Comparison of ENCODE assay signal across 10 cellular contexts in the genomic region with DNA sequence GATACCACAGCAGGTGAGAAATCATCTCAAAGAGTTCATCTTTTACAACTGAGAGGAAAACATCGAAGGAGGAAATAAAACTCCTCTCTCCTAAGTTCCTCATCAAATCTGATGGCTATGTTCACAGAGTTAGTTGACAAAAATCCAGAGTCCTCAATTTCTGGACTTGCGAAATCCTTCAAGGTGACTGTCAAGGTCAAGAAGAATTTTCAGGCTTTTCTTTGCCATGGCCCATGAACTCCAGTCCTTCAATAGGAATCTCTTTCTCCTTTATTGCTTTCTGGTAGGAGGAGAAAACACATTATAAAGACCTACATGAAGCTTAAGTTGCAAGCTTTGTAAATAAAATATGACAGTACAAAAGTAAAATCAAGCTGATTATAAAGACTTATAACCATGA. TPM values are rescaled to one million over a fixed set of nuclear protein-coding genes. Genes with fewer than 3 reads are reported as not detected.
DNase-seq lines count a peak whose midpoint lies in the region; ATAC-seq, FAIRE-seq and TF ChIP-seq lines count a peak whose summit lies in the region.
"Had no signal": no experiment of that assay in that cellular context is flagged by ENCODE, and none has a peak within 500 bp of the region (broad histone marks: within the 10 kb centered on the region; RNA-seq: fewer than 3 reads in every experiment).

No MANE protein-coding gene starts in this region.

- no peaks in the 10 kb centered on the region for H3K9me3 ChIP-seq in K562 (replicated peaks; ENCODE audit: control insufficient read depth, insufficient read depth, low read depth, low read length)
- no peaks in the 10 kb centered on the region for H3K9me3 ChIP-seq in neural progenitor cell (ENCODE audit: low read depth)

- intact Hi-C loops in activated CD4-positive, alpha-beta T cell treated with anti-CD3 and anti-CD28 coated beads, Interleukin-2, amount 10 ng/mL, durations not matched to agents 24 days and 14 days (cut with micrococcal nuclease) = no loop called here
- intact Hi-C loops in K562 (cut with micrococcal nuclease) = loop anchor here (5.0 kb wide), 1 partner anchor 138 kb away; the partner anchor contains the start of gene POP5

- no peak overlapping the region for H3K4me3 ChIP-seq in KMS-11 (IDR thresholded peaks at IDR 0.05; ENCODE audit: insufficient read depth, low read depth, low read length)
- H3K4me3 ChIP-seq in K562 = peak overlapping the region; percentile 99
- peak overlapping the region; percentile 75 for H3K4me3 ChIP-seq in neural progenitor cell

- peaks cover 32% of the 10 kb centered on the region for H3K4me1 Mint-ChIP-seq in activated CD4-positive, alpha-beta T cell treated with anti-CD3 and anti-CD28 coated beads, Interleukin-2, amount 10 ng/mL, durations not matched to agents 24 days and 14 days
- peaks cover 28% of the 10 kb centered on the region for H3K4me1 Mint-ChIP-seq in neural progenitor cell

- H3F3A ChIP-seq in neural progenitor cell (ENCODE audit: low read depth) = peaks cover 38% of the 10 kb centered on the region

- H3K4me1 ChIP-seq in KMS-11 (ENCODE audit: low read depth, poor library complexity, severe bottlenecking) (peaks cover 19% of the 10 kb centered on the region), K562 (replicated peaks in 1 of 2; ENCODE audit: control insufficient read depth in 2 of 2, insufficient read depth in 2 of 2, low read length in 2 of 2) (peaks cover 2 to 8% of the 10 kb centered on the region in 2 experiments; a peak in 3 of 5 replicates), neural progenitor cell (peaks cover 12% of the 10 kb centered on the region)

- no peak for TF ChIP-seq RAD21 in K562 (CRISPR knock-in tag; conservative IDR thresholded peaks at IDR 0.05 in 1 of 2, IDR thresholded peaks at IDR 0.05 in 1 of 2)

- POLR2A ChIA-PET in K562 (lab: Yijun Ruan, JAX) = interaction anchor here (0.6 to 5.3 kb wide), 9 partner anchors 9 to 276 kb away, joined by 3 to 38 read pairs (median 5); partner anchors contain the start of gene RNU4-2

- peak overlapping the region; percentile 99 for H3K4me3 Mint-ChIP-seq in activated CD4-positive, alpha-beta T cell treated with anti-CD3 and anti-CD28 coated beads, Interleukin-2, amount 10 ng/mL, durations not matched to agents 24 days and 14 days
- H3K4me3 Mint-ChIP-seq in neural progenitor cell = peak overlapping the region; percentile 100

- peaks cover 63% of the 10 kb centered on the region for H3K36me3 Mint-ChIP-seq in activated CD4-positive, alpha-beta T cell treated with anti-CD3 and anti-CD28 coated beads, Interleukin-2, amount 10 ng/mL, durations not matched to agents 24 days and 14 days (ENCODE audit: low read depth)
- peaks cover 14% of the 10 kb centered on the region for H3K36me3 Mint-ChIP-seq in neural progenitor cell

- H3K4me2 ChIP-seq in KMS-11 (peak overlapping the region; percentile 76), K562 (ENCODE audit: insufficient read depth, low read length) (peak overlapping the region; percentile 97; the same call in 1 of the 2 replicates), neural progenitor cell (peak overlapping the region; percentile 90)

- no peak for TF ChIP-seq POLR2A in K562 (conservative IDR thresholded peaks at IDR 0.05)

- CTCF ChIA-PET in K562 (lab: Yijun Ruan, JAX; ENCODE audit: low intra/inter-chr PET ratio) = no interaction called here

- no peak for DNase-seq in activated CD4-positive, alpha-beta T cell treated with anti-CD3 and anti-CD28 coated beads, Interleukin-2, amount 10 ng/mL, durations not matched to agents 24 days and 14 days
- DNase-seq in activated CD4-positive, alpha-beta T cell treated with anti-CD3 and anti-CD28 coated beads, Interleukin-2, amount 50 U/mL, for 4 hours = no peak
- no peak for DNase-seq in K562 (ENCODE audit: extremely low read depth in 1 of 4, low spot score in 3 of 4)
- no peak for DNase-seq in neural progenitor cell (ENCODE audit: low spot score)
- no peak for DNase-seq in NCI-H1930 (lab: John Stamatoyannopoulos, UW)
- no peak for DNase-seq in NCI-H2029 treated with DMSO at 0.1 percent for 48 hours (lab: John Stamatoyannopoulos, UW)
- DNase-seq: ACHN, NCI-H526 treated with DMSO at 0.1 percent for 48 hours had no signal

- H4K20me1 ChIP-seq in KMS-11 (ENCODE audit: insufficient read depth) = no peaks in the 10 kb centered on the region
- peaks cover 4% of the 10 kb centered on the region for H4K20me1 ChIP-seq in K562 (replicated peaks; ENCODE audit: control insufficient read depth, insufficient read depth, low read length)
- peaks cover 11% of the 10 kb centered on the region for H4K20me1 ChIP-seq in neural progenitor cell (ENCODE audit: low read depth)

- TF ChIP-seq CTCF in KMS-11 (conservative IDR thresholded peaks at IDR 0.05; ENCODE audit: low read depth, low read length) (no peak), K562 (IDR thresholded peaks at IDR 0.05 in 2 of 3, conservative IDR thresholded peaks at IDR 0.05 in 1 of 3; ENCODE audit: insufficient read depth in 2 of 3, low read depth in 1 of 3, low read length in 3 of 3) (no peak), neural progenitor cell (IDR thresholded peaks at IDR 0.05) (no peak)

- no peak for FAIRE-seq in K562 (lab: Jason Lieb, UNC)

- WGBS in K562 (ENCODE audit: insufficient coverage, low coverage, missing lambda C conversion rate) = 93% methylated on average over 2 of the region's 2 CpGs

- H3K27me3 Mint-ChIP-seq in activated CD4-positive, alpha-beta T cell treated with anti-CD3 and anti-CD28 coated beads, Interleukin-2, amount 10 ng/mL, durations not matched to agents 24 days and 14 days = peaks cover 2% of the 10 kb centered on the region
- H3K27me3 Mint-ChIP-seq in neural progenitor cell (ENCODE audit: insufficient read depth, low read depth) = peaks cover 5% of the 10 kb centered on the region

- no peak overlapping the region for H2AFZ ChIP-seq in KMS-11 (ENCODE audit: low read depth)
- H2AFZ ChIP-seq in K562 (ENCODE audit: low read depth, low read length) = no peak overlapping the region
- no peak overlapping the region for H2AFZ ChIP-seq in neural progenitor cell (replicated peaks)

- H3K27ac ChIP-seq in KMS-11 = no peak overlapping the region
- H3K27ac ChIP-seq in K562 (ENCODE audit: extremely low read depth, low read depth, low read length) = no peak overlapping the region
- H3K27ac ChIP-seq in neural progenitor cell = no peak overlapping the region

- H3K27me3 ChIP-seq in KMS-11 (ENCODE audit: insufficient read depth, low read depth) (no peaks in the 10 kb centered on the region), K562 (ENCODE audit: control insufficient read depth in 2 of 2, insufficient read depth in 2 of 2, low read length in 2 of 2) (no peaks in the 10 kb centered on the region; a peak in 1 of 5 replicates), neural progenitor cell (no peaks in the 10 kb centered on the region)

- H3K79me2 ChIP-seq in KMS-11 (ENCODE audit: insufficient read depth, low read depth) (peaks cover 43% of the 10 kb centered on the region), K562 (ENCODE audit: control insufficient read depth, insufficient read depth, low read length) (peaks cover 81% of the 10 kb centered on the region), neural progenitor cell (ENCODE audit: low read depth) (peaks cover 90% of the 10 kb centered on the region)

- in situ Hi-C loops in K562 (cut with MboI) = no loop called here

- no TSS peak for BruUV-seq in K562 (replicated peaks; lab: Mats Ljungman, UMichigan)

- no peaks in the 10 kb centered on the region for H3K9me3 Mint-ChIP-seq in activated CD4-positive, alpha-beta T cell treated with anti-CD3 and anti-CD28 coated beads, Interleukin-2, amount 10 ng/mL, durations not matched to agents 24 days and 14 days
- no peaks in the 10 kb centered on the region for H3K9me3 Mint-ChIP-seq in neural progenitor cell

- H3K36me3 ChIP-seq in KMS-11 (ENCODE audit: insufficient read depth) (no peaks in the 10 kb centered on the region), K562 (ENCODE audit: control insufficient read depth, insufficient read depth, low read length) (peaks cover 70% of the 10 kb centered on the region), neural progenitor cell (no peaks in the 10 kb centered on the region)

- no peaks in the 10 kb centered on the region for H3K9me1 ChIP-seq in K562 (ENCODE audit: control insufficient read depth, insufficient read depth, low read length)

- H3K27ac Mint-ChIP-seq in activated CD4-positive, alpha-beta T cell treated with anti-CD3 and anti-CD28 coated beads, Interleukin-2, amount 10 ng/mL, durations not matched to agents 24 days and 14 days = peak overlapping the region; percentile 100
- no peak overlapping the region for H3K27ac Mint-ChIP-seq in neural progenitor cell

- ATAC-seq in K562 = no peak
- ATAC-seq in GM21360 (IDR thresholded peaks at IDR 0.05; ENCODE audit: unreplicated experiment) = no peak

- TF ChIP-seq EP300 in K562 (IDR thresholded peaks at IDR 0.05; ENCODE audit: low read length) = no peak

- no peak overlapping the region for H3K9ac ChIP-seq in KMS-11
- H3K9ac ChIP-seq in K562 (ENCODE audit: insufficient read depth in 1 of 2, low read depth in 2 of 2, low read length in 2 of 2) = peak overlapping the region in 1 of 2 experiments; percentile 92; a peak in 1 of 4 replicates
- no peak overlapping the region for H3K9ac ChIP-seq in neural progenitor cell

RNA-seq across cellular contexts. Expression of gene TRIAP1, which starts 1.5 kb away (rescaled TPM):
- 54.6 and 57.5 TPM in 2 replicates for total RNA-seq in activated CD4-positive, alpha-beta T cell treated with anti-CD3 and anti-CD28 coated beads, Interleukin-2, amount 10 ng/mL, durations not matched to agents 24 days and 14 days
- total RNA-seq in K562 (2011; cell fraction: chromatin; rRNA removed; ENCODE audit: low replicate concordance) = 11.4 and 14.2 TPM in 2 replicates
- total RNA-seq in K562 (2011; cell fraction: nucleolus; rRNA removed) = 14.3 and 14.8 TPM in 2 replicates
- total RNA-seq in K562 (2011; cell fraction: nucleoplasm; rRNA removed) = 17.2 and 23.1 TPM in 2 replicates
- total RNA-seq in K562 (2014; rRNA removed) (37.3 and 38.8 TPM in 2 replicates), K562 (2014; rRNA removed; fragmentation: Illumina TruSeq; extraction: Trizol) (78.4 and 80.9 TPM in 2 replicates), K562 (2015; rRNA removed; fragmentation: Illumina TruSeq; extraction: Trizol) (56.3 and 65.4 TPM in 2 replicates), K562 (2021) (53.2 and 55.3 TPM in 2 replicates), neural progenitor cell (ENCODE audit: low replicate concordance) (47.2 and 72.1 TPM in 2 replicates)
- polyA plus RNA-seq in K562 (2011; rRNA removed) (53.5 and 85.7 TPM in 2 replicates), K562 (2014; fragmentation: Illumina TruSeq; extraction: Trizol) (59.8 and 64.9 TPM in 2 replicates), K562 (2014; fragmentation: Nextera tagmentation; extraction: Ambion mirVana) (100 to 1,000 TPM; 354 TPM), K562 (2014; rRNA removed) (60.6 and 73.3 TPM in 2 replicates)
- polyA plus RNA-seq in K562 (2011; cell fraction: cytosol; rRNA removed) = 12.9 and 27.2 TPM in 2 replicates
- 10.3 and 16.9 TPM in 2 replicates for polyA plus RNA-seq in K562 (2011; cell fraction: nucleus; rRNA removed)
- 28.3 and 77.9 TPM in 2 replicates for polyA plus RNA-seq in K562 (2012)
- polyA minus RNA-seq in K562 (2011; rRNA and poly(A)+ RNA removed) = 27.3 and 27.5 TPM in 2 replicates
- 16.0 and 19.2 TPM in 2 replicates for polyA minus RNA-seq in K562 (2011; cell fraction: cytosol; rRNA and poly(A)+ RNA removed)
- polyA minus RNA-seq in K562 (2011; cell fraction: nucleus; rRNA and poly(A)+ RNA removed) = 5.7 and 13.3 TPM in 2 replicates

RNA-seq across cellular contexts. Expression of gene GATC, which starts 1.6 kb away (rescaled TPM):
- 34.1 and 41.0 TPM in 2 replicates for total RNA-seq in activated CD4-positive, alpha-beta T cell treated with anti-CD3 and anti-CD28 coated beads, Interleukin-2, amount 10 ng/mL, durations not matched to agents 24 days and 14 days
- 17.9 and 20.6 TPM in 2 replicates for total RNA-seq in K562 (2011; cell fraction: chromatin; rRNA removed; ENCODE audit: low replicate concordance)
- 14.3 and 15.7 TPM in 2 replicates for total RNA-seq in K562 (2011; cell fraction: nucleolus; rRNA removed)
- 22.1 and 34.4 TPM in 2 replicates for total RNA-seq in K562 (2011; cell fraction: nucleoplasm; rRNA removed)
- total RNA-seq in K562 (2014; rRNA removed) (22.2 and 29.0 TPM in 2 replicates), K562 (2014; rRNA removed; fragmentation: Illumina TruSeq; extraction: Trizol) (28.2 and 29.5 TPM in 2 replicates), K562 (2015; rRNA removed; fragmentation: Illumina TruSeq; extraction: Trizol) (27.1 and 29.0 TPM in 2 replicates), K562 (2021) (52.6 and 53.6 TPM in 2 replicates), neural progenitor cell (ENCODE audit: low replicate concordance) (21.9 and 29.1 TPM in 2 replicates)
- polyA plus RNA-seq in K562 (2011; rRNA removed) (30.1 and 38.9 TPM in 2 replicates), K562 (2014; fragmentation: Illumina TruSeq; extraction: Trizol) (29.7 and 38.9 TPM in 2 replicates), K562 (2014; fragmentation: Nextera tagmentation; extraction: Ambion mirVana) (10 to 100 TPM in 1 of 2 experiments, 1 to 10 TPM in 1; 5.8 to 14.3 TPM), K562 (2014; rRNA removed) (24.0 and 24.2 TPM in 2 replicates)
- 18.8 and 22.9 TPM in 2 replicates for polyA plus RNA-seq in K562 (2011; cell fraction: cytosol; rRNA removed)
- polyA plus RNA-seq in K562 (2011; cell fraction: nucleus; rRNA removed) = 21.7 and 29.0 TPM in 2 replicates
- polyA plus RNA-seq in K562 (2012) = 18.9 and 20.0 TPM in 2 replicates
- 27.7 and 28.0 TPM in 2 replicates for polyA minus RNA-seq in K562 (2011; rRNA and poly(A)+ RNA removed)
- polyA minus RNA-seq in K562 (2011; cell fraction: cytosol; rRNA and poly(A)+ RNA removed) = 11.5 and 11.9 TPM in 2 replicates
- polyA minus RNA-seq in K562 (2011; cell fraction: nucleus; rRNA and poly(A)+ RNA removed) = 7.8 and 10.0 TPM in 2 replicates

RNA-seq across cellular contexts. Expression of gene COX6A1, which starts 6.8 kb away (rescaled TPM):
- 362 and 363 TPM in 2 replicates for total RNA-seq in activated CD4-positive, alpha-beta T cell treated with anti-CD3 and anti-CD28 coated beads, Interleukin-2, amount 10 ng/mL, durations not matched to agents 24 days and 14 days
- 82.0 and 133 TPM in 2 replicates for total RNA-seq in K562 (2011; cell fraction: chromatin; rRNA removed; ENCODE audit: low replicate concordance)
- 297 and 320 TPM in 2 replicates for total RNA-seq in K562 (2011; cell fraction: nucleolus; rRNA removed)
- total RNA-seq in K562 (2011; cell fraction: nucleoplasm; rRNA removed) = 251 and 255 TPM in 2 replicates
- total RNA-seq in K562 (2014; rRNA removed) = 931 and 1,004 TPM in 2 replicates
- total RNA-seq in K562 (2014; rRNA removed; fragmentation: Illumina TruSeq; extraction: Trizol) = 412 and 414 TPM in 2 replicates
- total RNA-seq in K562 (2015; rRNA removed; fragmentation: Illumina TruSeq; extraction: Trizol) = 602 and 624 TPM in 2 replicates
- total RNA-seq in K562 (2021) = 597 and 695 TPM in 2 replicates
- 767 and 895 TPM in 2 replicates for polyA plus RNA-seq in K562 (2011; rRNA removed)
- 2,103 and 2,986 TPM in 2 replicates for polyA plus RNA-seq in K562 (2011; cell fraction: cytosol; rRNA removed)
- 1,412 and 1,636 TPM in 2 replicates for polyA plus RNA-seq in K562 (2011; cell fraction: nucleus; rRNA removed)
- 684 and 920 TPM in 2 replicates for polyA plus RNA-seq in K562 (2012)
- polyA plus RNA-seq in K562 (2014; fragmentation: Illumina TruSeq; extraction: Trizol) = 978 and 1,143 TPM in 2 replicates
- polyA plus RNA-seq in K562 (2014; fragmentation: Nextera tagmentation; extraction: Ambion mirVana) = 1,000 to 10,000 TPM; 3,092 to 4,142 TPM
- 1,391 and 1,423 TPM in 2 replicates for polyA plus RNA-seq in K562 (2014; rRNA removed)
- 235 and 279 TPM in 2 replicates for polyA minus RNA-seq in K562 (2011; rRNA and poly(A)+ RNA removed)
- polyA minus RNA-seq in K562 (2011; cell fraction: cytosol; rRNA and poly(A)+ RNA removed) = 175 and 210 TPM in 2 replicates
- 147 and 169 TPM in 2 replicates for polyA minus RNA-seq in K562 (2011; cell fraction: nucleus; rRNA and poly(A)+ RNA removed)
- total RNA-seq in neural progenitor cell (ENCODE audit: low replicate concordance) = 296 and 432 TPM in 2 replicates

RNA-seq across cellular contexts. Expression of gene SRSF9, which starts 24.9 kb away (rescaled TPM):
- 249 and 255 TPM in 2 replicates for total RNA-seq in activated CD4-positive, alpha-beta T cell treated with anti-CD3 and anti-CD28 coated beads, Interleukin-2, amount 10 ng/mL, durations not matched to agents 24 days and 14 days
- 133 and 204 TPM in 2 replicates for total RNA-seq in K562 (2011; cell fraction: chromatin; rRNA removed; ENCODE audit: low replicate concordance)
- 102 and 104 TPM in 2 replicates for total RNA-seq in K562 (2011; cell fraction: nucleolus; rRNA removed)
- 154 and 192 TPM in 2 replicates for total RNA-seq in K562 (2011; cell fraction: nucleoplasm; rRNA removed)
- total RNA-seq in K562 (2014; rRNA removed) (255 and 271 TPM in 2 replicates), K562 (2014; rRNA removed; fragmentation: Illumina TruSeq; extraction: Trizol) (230 and 244 TPM in 2 replicates), K562 (2015; rRNA removed; fragmentation: Illumina TruSeq; extraction: Trizol) (241 and 243 TPM in 2 replicates), K562 (2021) (280 and 286 TPM in 2 replicates), neural progenitor cell (ENCODE audit: low replicate concordance) (257 and 273 TPM in 2 replicates)
- polyA plus RNA-seq in K562 (2011; rRNA removed) (159 and 203 TPM in 2 replicates), K562 (2014; fragmentation: Illumina TruSeq; extraction: Trizol) (180 and 188 TPM in 2 replicates), K562 (2014; fragmentation: Nextera tagmentation; extraction: Ambion mirVana) (10 to 100 TPM; 40.3 to 50.5 TPM), K562 (2014; rRNA removed) (291 and 296 TPM in 2 replicates)
- polyA plus RNA-seq in K562 (2011; cell fraction: cytosol; rRNA removed) = 126 and 188 TPM in 2 replicates
- polyA plus RNA-seq in K562 (2011; cell fraction: nucleus; rRNA removed) = 163 and 219 TPM in 2 replicates
- polyA plus RNA-seq in K562 (2012) = 188 and 307 TPM in 2 replicates
- 130 and 156 TPM in 2 replicates for polyA minus RNA-seq in K562 (2011; rRNA and poly(A)+ RNA removed)
- polyA minus RNA-seq in K562 (2011; cell fraction: cytosol; rRNA and poly(A)+ RNA removed) = 94.9 and 103 TPM in 2 replicates
- 76.5 and 108 TPM in 2 replicates for polyA minus RNA-seq in K562 (2011; cell fraction: nucleus; rRNA and poly(A)+ RNA removed)

RNA-seq across cellular contexts. Expression of gene DYNLL1, which starts 51.2 kb away (rescaled TPM):
- total RNA-seq in activated CD4-positive, alpha-beta T cell treated with anti-CD3 and anti-CD28 coated beads, Interleukin-2, amount 10 ng/mL, durations not matched to agents 24 days and 14 days = 330 and 351 TPM in 2 replicates
- total RNA-seq in K562 (2011; cell fraction: chromatin; rRNA removed; ENCODE audit: low replicate concordance) = 64.0 and 73.7 TPM in 2 replicates
- 55.7 and 76.0 TPM in 2 replicates for total RNA-seq in K562 (2011; cell fraction: nucleolus; rRNA removed)
- 81.5 and 104 TPM in 2 replicates for total RNA-seq in K562 (2011; cell fraction: nucleoplasm; rRNA removed)
- total RNA-seq in K562 (2014; rRNA removed) = 303 and 473 TPM in 2 replicates
- 430 and 468 TPM in 2 replicates for total RNA-seq in K562 (2014; rRNA removed; fragmentation: Illumina TruSeq; extraction: Trizol)
- total RNA-seq in K562 (2015; rRNA removed; fragmentation: Illumina TruSeq; extraction: Trizol) = 587 and 631 TPM in 2 replicates
- total RNA-seq in K562 (2021) = 364 and 386 TPM in 2 replicates
- polyA plus RNA-seq in K562 (2011; rRNA removed) = 439 and 456 TPM in 2 replicates
- polyA plus RNA-seq in K562 (2011; cell fraction: cytosol; rRNA removed) = 295 and 360 TPM in 2 replicates
- 186 and 231 TPM in 2 replicates for polyA plus RNA-seq in K562 (2011; cell fraction: nucleus; rRNA removed)
- 522 and 759 TPM in 2 replicates for polyA plus RNA-seq in K562 (2012)
- polyA plus RNA-seq in K562 (2014; fragmentation: Illumina TruSeq; extraction: Trizol) = 531 and 637 TPM in 2 replicates
- polyA plus RNA-seq in K562 (2014; fragmentation: Nextera tagmentation; extraction: Ambion mirVana) = 1,000 to 10,000 TPM in 1 of 2 experiments, 100 to 1,000 TPM in 1; 921 to 1,112 TPM
- polyA plus RNA-seq in K562 (2014; rRNA removed) = 397 and 529 TPM in 2 replicates
- 184 and 185 TPM in 2 replicates for polyA minus RNA-seq in K562 (2011; rRNA and poly(A)+ RNA removed)
- polyA minus RNA-seq in K562 (2011; cell fraction: cytosol; rRNA and poly(A)+ RNA removed) = 96.5 and 118 TPM in 2 replicates
- 34.9 and 72.1 TPM in 2 replicates for polyA minus RNA-seq in K562 (2011; cell fraction: nucleus; rRNA and poly(A)+ RNA removed)
- 284 and 355 TPM in 2 replicates for total RNA-seq in neural progenitor cell (ENCODE audit: low replicate concordance)
